Comparison of ENCODE assay signal across 9 cellular contexts in the genomic region with DNA sequence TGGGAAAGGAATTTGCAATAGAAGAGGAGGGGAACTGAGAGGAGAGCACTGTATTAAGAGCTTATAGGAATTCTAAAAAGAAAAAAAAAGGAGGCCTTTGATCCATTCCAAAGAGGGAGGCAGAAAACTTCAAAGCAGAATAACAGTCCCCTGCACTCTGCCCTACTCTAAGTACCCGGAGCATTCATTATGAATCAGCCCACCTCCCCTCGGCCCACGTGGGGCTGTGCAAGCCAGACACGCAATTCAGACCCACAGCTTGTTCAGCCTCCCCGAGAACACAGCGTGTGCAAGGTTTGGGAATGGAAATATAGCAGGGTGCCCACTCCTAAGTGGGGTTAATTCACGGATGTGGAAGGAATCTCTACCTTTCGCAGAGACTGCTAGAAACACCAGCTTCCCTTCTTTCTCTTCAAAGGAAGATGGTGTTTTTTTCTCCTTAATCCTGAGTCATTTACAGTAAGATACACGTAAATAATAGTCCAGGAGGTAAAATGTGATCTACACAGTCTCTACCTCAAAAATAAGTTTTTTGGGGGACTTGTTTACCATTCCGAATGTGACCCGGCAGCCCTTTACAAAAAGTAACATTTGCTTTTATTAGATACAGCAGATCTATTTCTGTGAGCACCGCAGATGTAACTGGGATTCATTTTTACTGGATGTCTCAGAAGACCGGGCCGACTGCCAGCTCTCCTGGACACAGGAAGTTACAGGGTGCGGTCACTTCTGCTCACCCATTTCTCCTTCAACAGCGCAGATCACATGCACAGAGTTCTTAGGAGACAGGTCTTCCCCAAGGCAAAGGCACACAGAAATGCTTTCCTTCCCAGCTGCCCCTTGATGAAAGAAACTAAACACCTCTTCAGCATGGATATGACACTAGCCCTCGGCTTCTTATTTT.
DNase-seq lines count a peak whose midpoint lies in the region; ATAC-seq and TF ChIP-seq lines count a peak whose summit lies in the region.
"Had no signal": no experiment of that assay in that cellular context is flagged by ENCODE, and none has a peak within 500 bp of the region (broad histone marks: within the 10 kb centered on the region; RNA-seq: fewer than 3 reads in every experiment).

No MANE protein-coding gene starts in this region.

- ATAC-seq in left colon, result peak; percentile 98
- ATAC-seq in HG03469 (IDR thresholded peaks at IDR 0.05; ENCODE audit: unreplicated experiment), result no peak

- 28 to 46% methylated on average over 3 to 17 of the region's 17 CpGs for WGBS in transverse colon (ENCODE audit: low coverage in 1 of 2), 2 donors

- peaks cover 9 to 33% (median 13%) of the 10 kb centered on the region in 5 experiments for H3K9me3 Mint-ChIP-seq in brain

- TF ChIP-seq POLR2A in transverse colon (IDR thresholded peaks at IDR 0.05), result no peak

- peak overlapping the region in 2 of 4 donors; percentile 5 to 8 for H3K27ac ChIP-seq in transverse colon
- H3K27ac ChIP-seq: BLaER1 had no signal

- H3K4me3 Mint-ChIP-seq in brain, result peak overlapping the region in 1 of 5 experiments; percentile 17

- H3K36me3 ChIP-seq in transverse colon, result no peaks in the 10 kb centered on the region
- H3K36me3 ChIP-seq: BLaER1 had no signal

- H3K36me3 Mint-ChIP-seq in brain, result no peaks in the 10 kb centered on the region

- H3K27ac Mint-ChIP-seq in brain, result peak overlapping the region; percentile 1 to 65 (median 57)

- no peaks in the 10 kb centered on the region for H3K27me3 ChIP-seq in transverse colon
- H3K27me3 ChIP-seq: BLaER1 had no signal

- peaks cover 49% of the 10 kb centered on the region for H3K4me1 Mint-ChIP-seq in brain

- no peaks in the 10 kb centered on the region for H3K9me3 ChIP-seq in transverse colon
- H3K9me3 ChIP-seq: BLaER1 had no signal

- no peaks in the 10 kb centered on the region for H3K27me3 Mint-ChIP-seq in brain

- peaks cover 6 to 15% (median 8%) of the 10 kb centered on the region in 4 donors for H3K4me1 ChIP-seq in transverse colon

- intact Hi-C loops in left colon (cut with DNase I, micrococcal nuclease) (no loop called here), transverse colon (cut with DNase I; ENCODE audit: low total_unique reads) (no loop called here)

- TF ChIP-seq CTCF in brain (conservative IDR thresholded peaks at IDR 0.05) (no peak), transverse colon (IDR thresholded peaks at IDR 0.05) (no peak)

- in situ Hi-C loops in transverse colon (cut with MboI; ENCODE audit: low pct_ligation_motif_present in 1 of 4, low pct_unique_long_range_greater_than_20kb in 1 of 4, low sequenced_read_pairs in 3 of 4), result no loop called here

- no peak overlapping the region for H3K4me3 ChIP-seq in transverse colon
- H3K4me3 ChIP-seq: BLaER1 had no signal

- DNase-seq in NCI-H1092 treated with DMSO at 0.1 percent for 48 hours (lab: John Stamatoyannopoulos, UW) (peak; percentile 3), NCI-H1092 (lab: John Stamatoyannopoulos, UW) (no peak), left colon (peak; percentile 71 to 85), transverse colon (peak; percentile 76), NCI-H526 (lab: John Stamatoyannopoulos, UW) (no peak)
- DNase-seq in stimulated activated CD4-positive, alpha-beta T cell treated with anti-CD3 and anti-CD28 coated beads, Interleukin-15, amount 100 ng/mL, for 24 hours, result no peak

- no peak for TF ChIP-seq EP300 in transverse colon (IDR thresholded peaks at IDR 0.05; ENCODE audit: low read depth)

Comparison
In these comparisons a context has a peak if more than half of its experiments do, and no peak if none do; other contexts are left out.
1. DNase-seq: peak in NCI-H1092 treated with DMSO at 0.1 percent for 48 hours (single experiment), left colon (2 of 2) and transverse colon (single experiment); none in NCI-H1092 (single experiment), stimulated activated CD4-positive, alpha-beta T cell treated with anti-CD3 and anti-CD28 coated beads, Interleukin-15, amount 100 ng/mL, for 24 hours (single experiment) and NCI-H526 (0 of 2).